ENCODE assay signal across 19 cellular contexts in the genomic region with DNA sequence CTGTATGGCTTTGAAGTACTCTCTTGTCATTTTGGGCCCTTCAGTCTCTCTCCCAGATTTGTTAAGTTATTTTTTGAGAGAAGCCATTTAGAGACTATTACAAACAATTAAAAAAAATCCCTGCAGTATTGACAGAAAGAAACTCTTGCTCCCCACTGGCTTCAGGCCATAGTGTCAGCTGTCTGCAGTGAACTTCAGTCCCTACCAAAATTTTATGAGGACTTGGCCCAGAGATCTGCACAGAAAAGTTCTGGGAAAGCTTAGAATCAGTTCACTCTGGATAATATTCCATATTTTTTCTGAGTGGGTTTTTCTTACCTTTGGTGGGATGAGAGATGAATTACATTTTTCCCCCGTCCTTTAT. TPM values are rescaled to one million over a fixed set of nuclear protein-coding genes. Genes with fewer than 3 reads are reported as not detected.
DNase-seq lines count a peak whose midpoint lies in the region; ATAC-seq and TF ChIP-seq lines count a peak whose summit lies in the region.
"Had no signal": no experiment of that assay in that cellular context is flagged by ENCODE, and none has a peak within 500 bp of the region (broad histone marks: within the 10 kb centered on the region; RNA-seq: fewer than 3 reads in every experiment).

No MANE protein-coding gene starts in this region.

- H3K36me3 ChIP-seq in sigmoid colon, result no peaks in the 10 kb centered on the region
- H3K36me3 ChIP-seq: gastroesophageal sphincter had no signal

- no peak overlapping the region for H3K27ac ChIP-seq in sigmoid colon
- H3K27ac ChIP-seq: gastroesophageal sphincter had no signal

- no peak for TF ChIP-seq EP300 in sigmoid colon (IDR thresholded peaks at IDR 0.05)

- H3K36me3 Mint-ChIP-seq in activated naive CD4-positive, alpha-beta T cell treated with anti-CD3 and anti-CD28 coated beads, Interleukin-2, amount 50 U/mL, for 24 hours, result no peaks in the 10 kb centered on the region
- no peaks in the 10 kb centered on the region for H3K36me3 Mint-ChIP-seq in activated T-helper 17 cell treated with anti-CD3 and anti-CD28 coated beads, Interleukin-2, amount 50 U/mL, for 72 hours (ENCODE audit: low read depth)
- H3K36me3 Mint-ChIP-seq in memory B cell, result peaks cover 2% of the 10 kb centered on the region
- H3K36me3 Mint-ChIP-seq: WTC11 had no signal

- H3K4me1 ChIP-seq in sigmoid colon, result no peaks in the 10 kb centered on the region
- H3K4me1 ChIP-seq: gastroesophageal sphincter had no signal

- ATAC-seq in activated T-helper 17 cell treated with anti-CD3 and anti-CD28 coated beads, Interleukin-2, amount 50 U/mL, for 72 hours (replicated peaks), result no peak
- no peak for ATAC-seq in memory B cell (ENCODE audit: low read depth)
- ATAC-seq: gastroesophageal sphincter, right cardiac atrium, WTC11 had no signal

- no peak for TF ChIP-seq CTCF in sigmoid colon (IDR thresholded peaks at IDR 0.05)

- WGBS in sigmoid colon, 2 donors, result 49 to 88% methylated on average over 1 of the region's 1 CpG

- no peaks in the 10 kb centered on the region for H3K9me3 Mint-ChIP-seq in activated naive CD4-positive, alpha-beta T cell treated with anti-CD3 and anti-CD28 coated beads, Interleukin-2, amount 50 U/mL, for 24 hours
- H3K9me3 Mint-ChIP-seq in activated T-helper 17 cell treated with anti-CD3 and anti-CD28 coated beads, Interleukin-2, amount 50 U/mL, for 72 hours, result no peaks in the 10 kb centered on the region
- no peaks in the 10 kb centered on the region for H3K9me3 Mint-ChIP-seq in memory B cell
- H3K9me3 Mint-ChIP-seq: neural crest cell, WTC11 had no signal

- intact Hi-C loops in sigmoid colon (cut with DNase I), result no loop called here

- no peak for DNase-seq in activated naive CD4-positive, alpha-beta T cell treated with Interleukin-2 at 50 U/mL for 16 hours
- no peak for DNase-seq in memory B cell (ENCODE audit: low spot score in 2 of 2)
- DNase-seq in superior temporal gyrus (ENCODE audit: extremely low spot score), result no peak
- no peak for DNase-seq in GM19238 (ENCODE audit: insufficient read length, low spot score)
- no peak for DNase-seq in sigmoid colon
- no peak for DNase-seq in effector CD4-positive, alpha-beta T cell
- DNase-seq: amniotic stem cell; GF-D8; HCEC 1CT; NCI-H82; right cardiac atrium; stimulated activated CD4-positive, alpha-beta T cell treated with anti-CD3 and anti-CD28 coated beads, Interleukin-4, amount 100 ng/mL, for 1 hour; stimulated activated CD8-positive, alpha-beta memory T cell treated with anti-CD3 and anti-CD28 coated beads, Interleukin-4, amount 100 ng/mL, for 48 hours had no signal

- peak overlapping the region; percentile 71 for H3K27ac Mint-ChIP-seq in activated naive CD4-positive, alpha-beta T cell treated with anti-CD3 and anti-CD28 coated beads, Interleukin-2, amount 50 U/mL, for 24 hours
- peak overlapping the region; percentile 39 for H3K27ac Mint-ChIP-seq in activated T-helper 17 cell treated with anti-CD3 and anti-CD28 coated beads, Interleukin-2, amount 50 U/mL, for 72 hours
- H3K27ac Mint-ChIP-seq in memory B cell, result peak overlapping the region; percentile 63
- H3K27ac Mint-ChIP-seq: WTC11 had no signal

- peaks cover 52% of the 10 kb centered on the region for H3K4me1 Mint-ChIP-seq in activated naive CD4-positive, alpha-beta T cell treated with anti-CD3 and anti-CD28 coated beads, Interleukin-2, amount 50 U/mL, for 24 hours
- H3K4me1 Mint-ChIP-seq in activated T-helper 17 cell treated with anti-CD3 and anti-CD28 coated beads, Interleukin-2, amount 50 U/mL, for 72 hours, result peaks cover 17% of the 10 kb centered on the region
- H3K4me1 Mint-ChIP-seq in memory B cell, result peaks cover 16% of the 10 kb centered on the region

- no peaks in the 10 kb centered on the region for H3K27me3 Mint-ChIP-seq in activated naive CD4-positive, alpha-beta T cell treated with anti-CD3 and anti-CD28 coated beads, Interleukin-2, amount 50 U/mL, for 24 hours
- no peaks in the 10 kb centered on the region for H3K27me3 Mint-ChIP-seq in activated T-helper 17 cell treated with anti-CD3 and anti-CD28 coated beads, Interleukin-2, amount 50 U/mL, for 72 hours
- no peaks in the 10 kb centered on the region for H3K27me3 Mint-ChIP-seq in memory B cell

- H3K27me3 ChIP-seq in sigmoid colon, result peaks cover 0 to 4% (median 0%) of the 10 kb centered on the region in 3 donors
- H3K27me3 ChIP-seq: gastroesophageal sphincter had no signal

- no peak overlapping the region for H3K4me3 Mint-ChIP-seq in activated naive CD4-positive, alpha-beta T cell treated with anti-CD3 and anti-CD28 coated beads, Interleukin-2, amount 50 U/mL, for 24 hours
- H3K4me3 Mint-ChIP-seq in activated T-helper 17 cell treated with anti-CD3 and anti-CD28 coated beads, Interleukin-2, amount 50 U/mL, for 72 hours, result peak overlapping the region; percentile 33
- peak overlapping the region; percentile 66 for H3K4me3 Mint-ChIP-seq in memory B cell
- H3K4me3 Mint-ChIP-seq: neural crest cell, WTC11 had no signal

- H3K9me3 ChIP-seq in sigmoid colon, result no peaks in the 10 kb centered on the region
- H3K9me3 ChIP-seq: gastroesophageal sphincter had no signal

- TF ChIP-seq POLR2A in sigmoid colon (IDR thresholded peaks at IDR 0.05), result no peak

- no peak overlapping the region for H3K4me3 ChIP-seq in sigmoid colon
- H3K4me3 ChIP-seq: gastroesophageal sphincter, lung had no signal

RNA-seq across cellular contexts. Expression of a gene that starts 30.9 kb away (rescaled TPM):
- total RNA-seq in activated T-helper 17 cell treated with anti-CD3 and anti-CD28 coated beads, Interleukin-2, amount 50 U/mL, for 72 hours, result 100 to 1,000 TPM; 117 to 147 TPM
- 10 to 100 TPM; 50.5 to 65.3 (median 57.4) TPM for total RNA-seq in sigmoid colon
- polyA plus RNA-seq in sigmoid colon, result 100 to 1,000 TPM in 1 of 3 donors, 10 to 100 TPM in 2; 90.1 to 114 (median 99.3) TPM

RNA-seq across cellular contexts. Expression of a gene that starts 34.5 kb away (rescaled TPM):
- under 1 TPM; 0.71 to 0.85 TPM for total RNA-seq in activated T-helper 17 cell treated with anti-CD3 and anti-CD28 coated beads, Interleukin-2, amount 50 U/mL, for 72 hours
- under 1 TPM in 3 of 4 donors, not detected in 1; 0.14 to 0.33 (median 0.28) TPM for total RNA-seq in sigmoid colon
- polyA plus RNA-seq in sigmoid colon, result 10 to 100 TPM in 1 of 3 donors, 1 to 10 TPM in 2; 6.5 to 19.3 (median 7.2) TPM

RNA-seq across cellular contexts. Expression of a gene that starts 54.3 kb away (rescaled TPM):
- 100 to 1,000 TPM in 1 of 2 donors, 10 to 100 TPM in 1; 97.2 to 107 TPM for total RNA-seq in activated T-helper 17 cell treated with anti-CD3 and anti-CD28 coated beads, Interleukin-2, amount 50 U/mL, for 72 hours
- 10 to 100 TPM; 12.5 to 28.4 (median 17.0) TPM for total RNA-seq in sigmoid colon
- 1 to 10 TPM in 2 of 3 donors, under 1 TPM in 1; 0.69 to 7.2 (median 3.6) TPM for polyA plus RNA-seq in sigmoid colon
